8 cellular contexts compared by ENCODE assay signal in the genomic region with DNA sequence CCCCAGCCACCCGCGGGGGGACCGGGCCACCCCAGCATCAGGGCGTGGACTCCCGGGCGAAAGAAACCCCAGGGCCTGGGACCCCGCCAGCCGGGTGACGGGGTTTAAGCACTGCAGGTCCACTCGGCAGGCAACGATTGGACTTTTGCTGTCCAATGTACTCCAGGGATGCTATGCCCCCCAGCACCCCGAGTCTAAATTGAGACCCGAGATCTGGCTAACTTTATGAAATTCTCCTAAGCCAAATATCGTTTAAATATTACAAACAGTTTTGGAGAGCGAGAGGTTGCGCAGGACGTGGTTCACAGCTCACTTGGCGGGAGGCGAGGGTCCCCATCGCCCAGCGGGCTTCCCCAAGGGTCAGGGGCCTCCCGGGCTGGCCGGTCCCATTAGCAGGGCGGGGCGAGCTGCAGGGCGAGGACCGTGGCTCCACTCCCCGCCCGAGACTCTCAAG. TPM values are rescaled to one million over a fixed set of nuclear protein-coding genes. Genes with fewer than 3 reads are reported as not detected.
DNase-seq lines count a peak whose midpoint lies in the region; ATAC-seq and TF ChIP-seq lines count a peak whose summit lies in the region.

No MANE protein-coding gene starts in this region.

- no peaks in the 10 kb centered on the region for H3K9me2 ChIP-seq in neural cell (ENCODE audit: insufficient read depth, low read length)

- no peak for TF ChIP-seq RAD21 in neural cell (conservative IDR thresholded peaks at IDR 0.05)

- H3K27ac ChIP-seq in Peyer's patch (peak overlapping the region; percentile 76 to 80 (median 79)), neural cell (ENCODE audit: low read length) (peak overlapping the region; percentile 71)

- H3K9ac ChIP-seq in neural cell (ENCODE audit: low read length): peak overlapping the region; percentile 91

- H3K4me2 ChIP-seq in neural cell (ENCODE audit: low read length): peak overlapping the region; percentile 89

- ATAC-seq in GM21423 (IDR thresholded peaks at IDR 0.05; ENCODE audit: unreplicated experiment): peak; percentile 5

- TF ChIP-seq CTCF in Peyer's patch (IDR thresholded peaks at IDR 0.05) (no peak), endothelial cell (IDR thresholded peaks at IDR 0.05; ENCODE audit: unreplicated experiment) (no peak), neural cell (IDR thresholded peaks at IDR 0.05; ENCODE audit: poor library complexity, severe bottlenecking) (no peak), GM10248 (IDR thresholded peaks at IDR 0.05; ENCODE audit: control extremely low read depth, extremely low read depth, low read depth, missing control alignments) (no peak)

- DNase-seq in A172 (ENCODE audit: low spot score) (peak; percentile 38), Peyer's patch (no peak), endothelial cell (ENCODE audit: low spot score) (no peak), GM10248 (ENCODE audit: extremely low spot score) (no peak), NCI-H526 treated with DMSO at 0.1 percent for 48 hours (lab: John Stamatoyannopoulos, UW) (no peak), KG1 (lab: John Stamatoyannopoulos, UW) (no peak)

- H4K20me1 ChIP-seq in neural cell (ENCODE audit: insufficient read depth): no peaks in the 10 kb centered on the region

- H3K27ac Mint-ChIP-seq in endothelial cell (ENCODE audit: unreplicated experiment): no peak overlapping the region

- peak overlapping the region; percentile 81 to 99 (median 90) for H3K4me3 ChIP-seq in Peyer's patch
- peak overlapping the region; percentile 99 for H3K4me3 ChIP-seq in neural cell (ENCODE audit: low read length)

- peaks cover 3 to 22% (median 15%) of the 10 kb centered on the region in 4 donors for H3K4me1 ChIP-seq in Peyer's patch

- peaks cover 11% of the 10 kb centered on the region for H3K36me3 Mint-ChIP-seq in endothelial cell (ENCODE audit: low read depth, unreplicated experiment)

- peaks cover 5% of the 10 kb centered on the region for H3K4me1 Mint-ChIP-seq in endothelial cell (ENCODE audit: unreplicated experiment)

- TF ChIP-seq POLR2A in Peyer's patch (IDR thresholded peaks at IDR 0.05): no peak

- POLR2A ChIA-PET in GM10248 (lab: Yijun Ruan, JAX): no interaction called here

- TF ChIP-seq EP300 in neural cell (conservative IDR thresholded peaks at IDR 0.05; ENCODE audit: poor library complexity, severe bottlenecking): no peak

- H3K79me2 ChIP-seq in neural cell (replicated peaks; ENCODE audit: insufficient read depth, low read length): peaks cover 12% of the 10 kb centered on the region

- H3F3A ChIP-seq in neural cell (ENCODE audit: insufficient read depth, low read length, poor library complexity, severe bottlenecking): no peaks in the 10 kb centered on the region

- H3K36me3 ChIP-seq in Peyer's patch (peaks cover 0 to 26% (median 0%) of the 10 kb centered on the region in 3 donors), neural cell (ENCODE audit: insufficient read depth, low read length) (no peaks in the 10 kb centered on the region)

- H2AFZ ChIP-seq in neural cell (ENCODE audit: low read depth, low read length): peak overlapping the region; percentile 85

- H3K9me3 ChIP-seq in Peyer's patch (no peaks in the 10 kb centered on the region), neural cell (ENCODE audit: low read length) (no peaks in the 10 kb centered on the region)

- H3K27me3 Mint-ChIP-seq in endothelial cell (ENCODE audit: unreplicated experiment): peaks cover 12% of the 10 kb centered on the region

- peak overlapping the region; percentile 90 for H3K4me3 Mint-ChIP-seq in endothelial cell (ENCODE audit: unreplicated experiment)

- CTCF ChIA-PET in GM10248 (lab: Yijun Ruan, JAX): interaction anchor here (1.0 kb wide), 1 partner anchor 20 kb away, joined by 3 read pairs; no protein-coding TSS in a partner anchor

- H3K27me3 ChIP-seq in Peyer's patch: no peaks in the 10 kb centered on the region
- H3K27me3 ChIP-seq in neural cell (ENCODE audit: insufficient read depth, low read depth, low read length): no peaks in the 10 kb centered on the region

- H3K9me3 Mint-ChIP-seq in endothelial cell (ENCODE audit: unreplicated experiment): no peaks in the 10 kb centered on the region

TF ChIP-seq in neural cell, 6 proteins besides CTCF, POLR2A, EP300 and RAD21:
- TF ChIP-seq EZH2 (IDR thresholded peaks at IDR 0.05; ENCODE audit: borderline replicate concordance, insufficient read depth, low read length, poor library complexity, severe bottlenecking) (no peak), TAF1 (IDR thresholded peaks at IDR 0.05; ENCODE audit: low read depth) (no peak), SMC3 (conservative IDR thresholded peaks at IDR 0.05; ENCODE audit: poor library complexity) (no peak), MXI1 (conservative IDR thresholded peaks at IDR 0.05; ENCODE audit: poor library complexity, severe bottlenecking) (no peak), POLR2AphosphoS5 (IDR thresholded peaks at IDR 0.05) (no peak)
- TF ChIP-seq, protein P1, sequence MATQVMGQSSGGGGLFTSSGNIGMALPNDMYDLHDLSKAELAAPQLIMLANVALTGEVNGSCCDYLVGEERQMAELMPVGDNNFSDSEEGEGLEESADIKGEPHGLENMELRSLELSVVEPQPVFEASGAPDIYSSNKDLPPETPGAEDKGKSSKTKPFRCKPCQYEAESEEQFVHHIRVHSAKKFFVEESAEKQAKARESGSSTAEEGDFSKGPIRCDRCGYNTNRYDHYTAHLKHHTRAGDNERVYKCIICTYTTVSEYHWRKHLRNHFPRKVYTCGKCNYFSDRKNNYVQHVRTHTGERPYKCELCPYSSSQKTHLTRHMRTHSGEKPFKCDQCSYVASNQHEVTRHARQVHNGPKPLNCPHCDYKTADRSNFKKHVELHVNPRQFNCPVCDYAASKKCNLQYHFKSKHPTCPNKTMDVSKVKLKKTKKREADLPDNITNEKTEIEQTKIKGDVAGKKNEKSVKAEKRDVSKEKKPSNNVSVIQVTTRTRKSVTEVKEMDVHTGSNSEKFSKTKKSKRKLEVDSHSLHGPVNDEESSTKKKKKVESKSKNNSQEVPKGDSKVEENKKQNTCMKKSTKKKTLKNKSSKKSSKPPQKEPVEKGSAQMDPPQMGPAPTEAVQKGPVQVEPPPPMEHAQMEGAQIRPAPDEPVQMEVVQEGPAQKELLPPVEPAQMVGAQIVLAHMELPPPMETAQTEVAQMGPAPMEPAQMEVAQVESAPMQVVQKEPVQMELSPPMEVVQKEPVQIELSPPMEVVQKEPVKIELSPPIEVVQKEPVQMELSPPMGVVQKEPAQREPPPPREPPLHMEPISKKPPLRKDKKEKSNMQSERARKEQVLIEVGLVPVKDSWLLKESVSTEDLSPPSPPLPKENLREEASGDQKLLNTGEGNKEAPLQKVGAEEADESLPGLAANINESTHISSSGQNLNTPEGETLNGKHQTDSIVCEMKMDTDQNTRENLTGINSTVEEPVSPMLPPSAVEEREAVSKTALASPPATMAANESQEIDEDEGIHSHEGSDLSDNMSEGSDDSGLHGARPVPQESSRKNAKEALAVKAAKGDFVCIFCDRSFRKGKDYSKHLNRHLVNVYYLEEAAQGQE (IDR thresholded peaks at IDR 0.05; ENCODE audit: borderline replicate concordance): no peak

RNA-seq across cellular contexts. Expression of a gene that starts 0.4 kb away (rescaled TPM):
- 52.5 and 54.2 TPM in 2 replicates for total RNA-seq in A172 (2014; rRNA removed; shearing (Covaris generic))
- 10 to 100 TPM; 22.3 to 42.7 (median 32.4) TPM for total RNA-seq in Peyer's patch
- 42.8 TPM for total RNA-seq in endothelial cell (ENCODE audit: unreplicated experiment)
- 20.1 and 23.6 TPM in 2 replicates for polyA plus RNA-seq in neural cell
- 14.7 and 25.1 TPM in 2 replicates for polyA minus RNA-seq in neural cell

RNA-seq across cellular contexts. Expression of a gene that starts 20.5 kb away (rescaled TPM):
- 30.9 and 32.7 TPM in 2 replicates for total RNA-seq in A172 (2014; rRNA removed; shearing (Covaris generic))
- total RNA-seq in Peyer's patch: 10 to 100 TPM; 12.4 to 34.0 (median 18.7) TPM
- total RNA-seq in endothelial cell (ENCODE audit: unreplicated experiment): 21.5 TPM
- 20.1 and 30.1 TPM in 2 replicates for polyA plus RNA-seq in neural cell
- 38.5 and 46.5 TPM in 2 replicates for polyA minus RNA-seq in neural cell

RNA-seq across cellular contexts. Expression of a gene that starts 21.1 kb away (rescaled TPM):
- 0.47 TPM in 1 of 2 replicates, not detected in the other for total RNA-seq in A172 (2014; rRNA removed; shearing (Covaris generic))
- total RNA-seq in Peyer's patch: not detected
- not detected for total RNA-seq in endothelial cell (ENCODE audit: unreplicated experiment)
- not detected in 2 replicates for polyA plus RNA-seq in neural cell
- polyA minus RNA-seq in neural cell: not detected in 2 replicates

RNA-seq across cellular contexts. Expression of a gene that starts 45.8 kb away (rescaled TPM):
- total RNA-seq in A172 (2014; rRNA removed; shearing (Covaris generic)): not detected in 2 replicates
- total RNA-seq in Peyer's patch (not detected), endothelial cell (ENCODE audit: unreplicated experiment) (not detected)
- not detected in 2 replicates for polyA plus RNA-seq in neural cell
- not detected in 2 replicates for polyA minus RNA-seq in neural cell
